8 cellular contexts compared by ENCODE assay signal in genomic region chrX:16869393-16870094, GRCh38. TPM values are rescaled to one million over a fixed set of nuclear protein-coding genes. Genes with fewer than 3 reads are reported as not detected.
DNase-seq lines count a peak whose midpoint lies in the region; ATAC-seq and TF ChIP-seq lines count a peak whose summit lies in the region.

No MANE protein-coding gene starts in this region.

- TF ChIP-seq CTCF in CD8-positive, alpha-beta T cell (IDR thresholded peaks at IDR 0.05) = no peak
- TF ChIP-seq CTCF in adrenal gland (IDR thresholded peaks at IDR 0.05) = no peak

- H3K4me3 ChIP-seq in CD8-positive, alpha-beta T cell (ENCODE audit: low read depth, low read length) = peak overlapping the region; percentile 73
- H3K4me3 ChIP-seq in adrenal gland = peak overlapping the region in 3 of 4 donors; percentile 40 to 65 (median 51)
- H3K4me3 ChIP-seq in skeletal muscle satellite cell (ENCODE audit: low read length) = peak overlapping the region; percentile 95

- no peak for TF ChIP-seq POLR2A in adrenal gland (IDR thresholded peaks at IDR 0.05)

- peak; percentile 21 for ATAC-seq in CD8-positive, alpha-beta T cell
- ATAC-seq in GM19438 (IDR thresholded peaks at IDR 0.05; ENCODE audit: low read depth, unreplicated experiment) (peak; percentile 46), HG03457 (IDR thresholded peaks at IDR 0.05; ENCODE audit: unreplicated experiment) (peak; percentile 33)

- peak overlapping the region; percentile 94 for H3K4me3 Mint-ChIP-seq in CD8-positive, alpha-beta T cell

- H3K27ac Mint-ChIP-seq in CD8-positive, alpha-beta T cell = peak overlapping the region; percentile 97

- peak overlapping the region; percentile 96 for H3K9ac ChIP-seq in skeletal muscle satellite cell (ENCODE audit: low read depth, low read length)

- H3K27me3 Mint-ChIP-seq in CD8-positive, alpha-beta T cell (ENCODE audit: low read depth) = no peaks in the 10 kb centered on the region

- DNase-seq in CD8-positive, alpha-beta T cell = peak; percentile 2 to 55 (median 46)
- DNase-seq in RPMI8226 (peak; percentile 64), adrenal gland (peak in 4 of 7 donors; percentile 33 to 44 (median 36)), hepatic stellate cell (ENCODE audit: low spot score) (peak; percentile 32), NCI-H1694 treated with DMSO at 0.1 percent for 48 hours (lab: John Stamatoyannopoulos, UW) (no peak)

- no peaks in the 10 kb centered on the region for H3K9me3 ChIP-seq in CD8-positive, alpha-beta T cell (ENCODE audit: low read length)
- H3K9me3 ChIP-seq in adrenal gland (replicated peaks in 1 of 3) = no peaks in the 10 kb centered on the region
- H3K9me3 ChIP-seq in skeletal muscle satellite cell (replicated peaks; ENCODE audit: low read length) = no peaks in the 10 kb centered on the region

- WGBS in adrenal gland, 4 donors = 0 to 25% (median 6%) methylated on average over 3 to 58 of the region's 92 CpGs

- peaks cover 4% of the 10 kb centered on the region for H3K36me3 ChIP-seq in CD8-positive, alpha-beta T cell (ENCODE audit: insufficient read depth, low read length)
- H3K36me3 ChIP-seq in adrenal gland (replicated peaks in 1 of 2) (no peaks in the 10 kb centered on the region), skeletal muscle satellite cell (ENCODE audit: insufficient read depth, low read length) (peaks cover 3% of the 10 kb centered on the region)

- H3K27me3 ChIP-seq in CD8-positive, alpha-beta T cell (ENCODE audit: insufficient read depth, low read length) = no peaks in the 10 kb centered on the region
- H3K27me3 ChIP-seq in adrenal gland (peaks cover 6% of the 10 kb centered on the region), skeletal muscle satellite cell (ENCODE audit: control insufficient read depth, insufficient read depth, low read length) (peaks cover 28% of the 10 kb centered on the region)

- H3K4me1 ChIP-seq in CD8-positive, alpha-beta T cell (ENCODE audit: insufficient read depth, low read length) = peaks cover 20% of the 10 kb centered on the region
- H3K4me1 ChIP-seq in adrenal gland (replicated peaks in 1 of 2) (peaks cover 10 to 37% of the 10 kb centered on the region in 2 donors), skeletal muscle satellite cell (ENCODE audit: control insufficient read depth, insufficient read depth, low read length) (peaks cover 18% of the 10 kb centered on the region)

- peak overlapping the region; percentile 91 for H3K27ac ChIP-seq in CD8-positive, alpha-beta T cell (ENCODE audit: low read depth, low read length)
- H3K27ac ChIP-seq in adrenal gland = peak overlapping the region in 4 of 5 donors; percentile 76 to 94 (median 86)

- H3K9me3 Mint-ChIP-seq in CD8-positive, alpha-beta T cell = no peaks in the 10 kb centered on the region

- CTCF ChIA-PET in CD8-positive, alpha-beta T cell (lab: Charles Lee) = interaction anchor here (2.0 kb wide), 1 partner anchor 13 kb away, joined by 8 read pairs; no protein-coding TSS in a partner anchor

- POLR2A ChIA-PET in CD8-positive, alpha-beta T cell (lab: Charles Lee) = interaction anchor here (1.0 kb wide), 1 partner anchor 13 kb away, joined by 4 read pairs; no protein-coding TSS in a partner anchor

- intact Hi-C loops in CD8-positive, alpha-beta T cell (cut with DNase I, micrococcal nuclease) = loop anchor here (1.0 to 10.0 kb wide), 14 partner anchors 13 to 1997 kb away; partner anchors contain the start of genes FANCB (in 2 of the 2), MOSPD2 (in 2 of the 2), REPS2 (in 2 of the 2) and TXLNG (in 2 of the 2)
- intact Hi-C loops in adrenal gland (cut with DNase I) = no loop called here

- H3K4me2 ChIP-seq in skeletal muscle satellite cell (ENCODE audit: low read length) = peak overlapping the region; percentile 95

- peaks cover 19% of the 10 kb centered on the region for H3K36me3 Mint-ChIP-seq in CD8-positive, alpha-beta T cell

- peaks cover 42% of the 10 kb centered on the region for H3K4me1 Mint-ChIP-seq in CD8-positive, alpha-beta T cell (ENCODE audit: low read depth)

RNA-seq across cellular contexts. Expression of gene RBBP7, which starts 0.6 kb away (rescaled TPM):
- total RNA-seq in CD8-positive, alpha-beta T cell = 100 to 1,000 TPM; 130 to 131 TPM
- total RNA-seq in adrenal gland = 1,000 to 10,000 TPM in 1 of 8 donors, 100 to 1,000 TPM in 7; 175 to 1,133 (median 276) TPM
- polyA plus RNA-seq in adrenal gland = 1,000 to 10,000 TPM in 1 of 3 donors, 100 to 1,000 TPM in 2; 249 to 1,639 (median 532) TPM
- 61.8 and 65.1 TPM in 2 replicates for total RNA-seq in skeletal muscle satellite cell (2012; rRNA removed)

Comparison
In these comparisons a context has a peak if more than half of its experiments do, and no peak if none do; other contexts are left out.
1. intact Hi-C loops: an anchor here in CD8-positive, alpha-beta T cell (1.0 to 10.0 kb wide); none called in adrenal gland.